In the genomic region with DNA sequence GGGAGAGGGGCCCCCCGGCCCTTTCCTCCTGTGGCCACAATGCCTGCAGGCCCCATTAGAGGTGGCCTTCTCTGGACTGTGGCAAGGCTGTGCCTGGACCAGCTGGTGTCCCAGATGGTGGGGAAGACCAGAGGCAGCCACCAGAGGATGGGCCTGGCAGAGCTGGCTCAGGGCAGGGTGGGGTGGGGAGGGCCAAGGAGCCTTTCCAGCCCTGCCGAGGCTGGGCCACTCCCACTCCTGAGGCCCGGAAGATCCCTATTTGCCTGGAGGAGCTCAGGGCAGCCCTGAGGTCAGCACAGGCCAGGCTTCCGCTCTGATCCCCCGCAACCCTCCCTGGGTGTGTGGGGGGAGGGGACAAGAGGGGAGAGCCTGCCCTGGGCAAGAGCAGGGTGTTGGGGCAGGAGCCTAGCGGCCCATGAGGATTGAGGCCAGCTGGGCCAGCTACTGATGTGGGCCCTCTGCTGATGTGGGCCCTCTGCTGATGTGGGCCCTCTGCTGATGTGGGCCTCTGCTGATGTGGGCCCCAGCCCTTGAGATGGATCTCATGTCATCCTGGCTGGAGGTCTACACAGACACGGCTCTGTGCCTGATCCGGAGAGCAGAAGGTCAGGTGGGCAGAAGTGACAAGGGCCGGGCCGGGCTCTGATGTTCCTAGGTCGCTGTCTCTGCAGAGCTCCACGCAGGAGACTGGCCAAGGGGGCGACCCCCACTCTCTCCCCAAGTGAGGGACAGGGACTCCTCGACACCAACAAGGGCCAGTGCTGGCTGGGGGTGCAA, we compare ENCODE assay signal across 1 cellular context.
TF ChIP-seq lines count a peak whose summit lies in the region.

No MANE protein-coding gene starts in this region.

TF ChIP-seq in K562, 482 proteins besides CTCF, POLR2A, EP300 and RAD21 (continued from another document and continues in another):
- TF ChIP-seq, protein P1, sequence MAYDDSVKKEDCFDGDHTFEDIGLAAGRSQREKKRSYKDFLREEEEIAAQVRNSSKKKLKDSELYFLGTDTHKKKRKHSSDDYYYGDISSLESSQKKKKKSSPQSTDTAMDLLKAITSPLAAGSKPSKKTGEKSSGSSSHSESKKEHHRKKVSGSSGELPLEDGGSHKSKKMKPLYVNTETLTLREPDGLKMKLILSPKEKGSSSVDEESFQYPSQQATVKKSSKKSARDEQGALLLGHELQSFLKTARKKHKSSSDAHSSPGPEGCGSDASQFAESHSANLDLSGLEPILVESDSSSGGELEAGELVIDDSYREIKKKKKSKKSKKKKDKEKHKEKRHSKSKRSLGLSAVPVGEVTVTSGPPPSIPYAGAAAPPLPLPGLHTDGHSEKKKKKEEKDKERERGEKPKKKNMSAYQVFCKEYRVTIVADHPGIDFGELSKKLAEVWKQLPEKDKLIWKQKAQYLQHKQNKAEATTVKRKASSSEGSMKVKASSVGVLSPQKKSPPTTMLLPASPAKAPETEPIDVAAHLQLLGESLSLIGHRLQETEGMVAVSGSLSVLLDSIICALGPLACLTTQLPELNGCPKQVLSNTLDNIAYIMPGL (CRISPR knock-in tag; IDR thresholded peaks at IDR 0.05), result no peak
- TF ChIP-seq, protein P2, sequence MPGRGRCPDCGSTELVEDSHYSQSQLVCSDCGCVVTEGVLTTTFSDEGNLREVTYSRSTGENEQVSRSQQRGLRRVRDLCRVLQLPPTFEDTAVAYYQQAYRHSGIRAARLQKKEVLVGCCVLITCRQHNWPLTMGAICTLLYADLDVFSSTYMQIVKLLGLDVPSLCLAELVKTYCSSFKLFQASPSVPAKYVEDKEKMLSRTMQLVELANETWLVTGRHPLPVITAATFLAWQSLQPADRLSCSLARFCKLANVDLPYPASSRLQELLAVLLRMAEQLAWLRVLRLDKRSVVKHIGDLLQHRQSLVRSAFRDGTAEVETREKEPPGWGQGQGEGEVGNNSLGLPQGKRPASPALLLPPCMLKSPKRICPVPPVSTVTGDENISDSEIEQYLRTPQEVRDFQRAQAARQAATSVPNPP (IDR thresholded peaks at IDR 0.05; ENCODE audit: borderline replicate concordance, insufficient read depth, insufficient read length), result no peak
- no peak for TF ChIP-seq SMC3 (conservative IDR thresholded peaks at IDR 0.05; ENCODE audit: insufficient read depth, low read depth, low read length)
- TF ChIP-seq, protein P3, sequence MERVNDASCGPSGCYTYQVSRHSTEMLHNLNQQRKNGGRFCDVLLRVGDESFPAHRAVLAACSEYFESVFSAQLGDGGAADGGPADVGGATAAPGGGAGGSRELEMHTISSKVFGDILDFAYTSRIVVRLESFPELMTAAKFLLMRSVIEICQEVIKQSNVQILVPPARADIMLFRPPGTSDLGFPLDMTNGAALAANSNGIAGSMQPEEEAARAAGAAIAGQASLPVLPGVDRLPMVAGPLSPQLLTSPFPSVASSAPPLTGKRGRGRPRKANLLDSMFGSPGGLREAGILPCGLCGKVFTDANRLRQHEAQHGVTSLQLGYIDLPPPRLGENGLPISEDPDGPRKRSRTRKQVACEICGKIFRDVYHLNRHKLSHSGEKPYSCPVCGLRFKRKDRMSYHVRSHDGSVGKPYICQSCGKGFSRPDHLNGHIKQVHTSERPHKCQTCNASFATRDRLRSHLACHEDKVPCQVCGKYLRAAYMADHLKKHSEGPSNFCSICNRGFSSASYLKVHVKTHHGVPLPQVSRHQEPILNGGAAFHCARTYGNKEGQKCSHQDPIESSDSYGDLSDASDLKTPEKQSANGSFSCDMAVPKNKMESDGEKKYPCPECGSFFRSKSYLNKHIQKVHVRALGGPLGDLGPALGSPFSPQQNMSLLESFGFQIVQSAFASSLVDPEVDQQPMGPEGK (CRISPR knock-in tag; IDR thresholded peaks at IDR 0.05; ENCODE audit: borderline replicate concordance), result no peak
- TF ChIP-seq ZFX (CRISPR knock-in tag; IDR thresholded peaks at IDR 0.05), result peak; percentile 85
- no peak for TF ChIP-seq ELF4 (CRISPR knock-in tag; IDR thresholded peaks at IDR 0.05)
- TF ChIP-seq, protein P4, sequence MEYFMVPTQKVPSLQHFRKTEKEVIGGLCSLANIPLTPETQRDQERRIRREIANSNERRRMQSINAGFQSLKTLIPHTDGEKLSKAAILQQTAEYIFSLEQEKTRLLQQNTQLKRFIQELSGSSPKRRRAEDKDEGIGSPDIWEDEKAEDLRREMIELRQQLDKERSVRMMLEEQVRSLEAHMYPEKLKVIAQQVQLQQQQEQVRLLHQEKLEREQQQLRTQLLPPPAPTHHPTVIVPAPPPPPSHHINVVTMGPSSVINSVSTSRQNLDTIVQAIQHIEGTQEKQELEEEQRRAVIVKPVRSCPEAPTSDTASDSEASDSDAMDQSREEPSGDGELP (CRISPR knock-in tag; IDR thresholded peaks at IDR 0.05; ENCODE audit: borderline replicate concordance), result peak; percentile 75; the same call in 1 of the 2 replicates
- no peak for TF ChIP-seq TCFL5 (CRISPR knock-in tag; conservative IDR thresholded peaks at IDR 0.05)
- no peak for TF ChIP-seq TAL1 (IDR thresholded peaks at IDR 0.05)
- TF ChIP-seq FOXM1 (IDR thresholded peaks at IDR 0.05; ENCODE audit: low read depth), result no peak
- no peak for TF ChIP-seq FOXM1 (CRISPR knock-in tag; IDR thresholded peaks at IDR 0.05; ENCODE audit: low read depth)
- no peak for TF ChIP-seq ZKSCAN3 (CRISPR knock-in tag; IDR thresholded peaks at IDR 0.05)
- no peak for TF ChIP-seq FOSL1 (tag; conservative IDR thresholded peaks at IDR 0.05)
- no peak for TF ChIP-seq ZNF551 (CRISPR knock-in tag; IDR thresholded peaks at IDR 0.05)
- TF ChIP-seq ZNF695 (CRISPR knock-in tag; IDR thresholded peaks at IDR 0.05), result no peak
- peak; percentile 18 for TF ChIP-seq RBM22 (IDR thresholded peaks at IDR 0.05; ENCODE audit: low read depth, low read length, poor library complexity, severe bottlenecking)
- TF ChIP-seq CCNT2 (IDR thresholded peaks at IDR 0.05; ENCODE audit: borderline replicate concordance, extremely low read depth, insufficient read length, low read depth, low read length), result no peak
- no peak for TF ChIP-seq ZNF212 (CRISPR knock-in tag; IDR thresholded peaks at IDR 0.05)
- TF ChIP-seq RFX7 (CRISPR knock-in tag; IDR thresholded peaks at IDR 0.05), result no peak
- TF ChIP-seq, protein P5, sequence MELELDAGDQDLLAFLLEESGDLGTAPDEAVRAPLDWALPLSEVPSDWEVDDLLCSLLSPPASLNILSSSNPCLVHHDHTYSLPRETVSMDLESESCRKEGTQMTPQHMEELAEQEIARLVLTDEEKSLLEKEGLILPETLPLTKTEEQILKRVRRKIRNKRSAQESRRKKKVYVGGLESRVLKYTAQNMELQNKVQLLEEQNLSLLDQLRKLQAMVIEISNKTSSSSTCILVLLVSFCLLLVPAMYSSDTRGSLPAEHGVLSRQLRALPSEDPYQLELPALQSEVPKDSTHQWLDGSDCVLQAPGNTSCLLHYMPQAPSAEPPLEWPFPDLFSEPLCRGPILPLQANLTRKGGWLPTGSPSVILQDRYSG (tag; conservative IDR thresholded peaks at IDR 0.05; ENCODE audit: low read depth), result no peak
- TF ChIP-seq PHB (CRISPR knock-in tag; IDR thresholded peaks at IDR 0.05), result no peak
- no peak for TF ChIP-seq NFATC3 (IDR thresholded peaks at IDR 0.05)
- TF ChIP-seq, protein P6, sequence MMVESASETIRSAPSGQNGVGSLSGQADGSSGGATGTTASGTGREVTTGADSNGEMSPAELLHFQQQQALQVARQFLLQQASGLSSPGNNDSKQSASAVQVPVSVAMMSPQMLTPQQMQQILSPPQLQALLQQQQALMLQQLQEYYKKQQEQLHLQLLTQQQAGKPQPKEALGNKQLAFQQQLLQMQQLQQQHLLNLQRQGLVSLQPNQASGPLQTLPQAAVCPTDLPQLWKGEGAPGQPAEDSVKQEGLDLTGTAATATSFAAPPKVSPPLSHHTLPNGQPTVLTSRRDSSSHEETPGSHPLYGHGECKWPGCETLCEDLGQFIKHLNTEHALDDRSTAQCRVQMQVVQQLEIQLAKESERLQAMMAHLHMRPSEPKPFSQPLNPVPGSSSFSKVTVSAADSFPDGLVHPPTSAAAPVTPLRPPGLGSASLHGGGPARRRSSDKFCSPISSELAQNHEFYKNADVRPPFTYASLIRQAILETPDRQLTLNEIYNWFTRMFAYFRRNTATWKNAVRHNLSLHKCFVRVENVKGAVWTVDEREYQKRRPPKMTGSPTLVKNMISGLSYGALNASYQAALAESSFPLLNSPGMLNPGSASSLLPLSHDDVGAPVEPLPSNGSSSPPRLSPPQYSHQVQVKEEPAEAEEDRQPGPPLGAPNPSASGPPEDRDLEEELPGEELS (CRISPR knock-in tag; IDR thresholded peaks at IDR 0.05; ENCODE audit: borderline replicate concordance), result no peak
- no peak for TF ChIP-seq ZNF239 (CRISPR knock-in tag; IDR thresholded peaks at IDR 0.05)
- TF ChIP-seq, protein P7, sequence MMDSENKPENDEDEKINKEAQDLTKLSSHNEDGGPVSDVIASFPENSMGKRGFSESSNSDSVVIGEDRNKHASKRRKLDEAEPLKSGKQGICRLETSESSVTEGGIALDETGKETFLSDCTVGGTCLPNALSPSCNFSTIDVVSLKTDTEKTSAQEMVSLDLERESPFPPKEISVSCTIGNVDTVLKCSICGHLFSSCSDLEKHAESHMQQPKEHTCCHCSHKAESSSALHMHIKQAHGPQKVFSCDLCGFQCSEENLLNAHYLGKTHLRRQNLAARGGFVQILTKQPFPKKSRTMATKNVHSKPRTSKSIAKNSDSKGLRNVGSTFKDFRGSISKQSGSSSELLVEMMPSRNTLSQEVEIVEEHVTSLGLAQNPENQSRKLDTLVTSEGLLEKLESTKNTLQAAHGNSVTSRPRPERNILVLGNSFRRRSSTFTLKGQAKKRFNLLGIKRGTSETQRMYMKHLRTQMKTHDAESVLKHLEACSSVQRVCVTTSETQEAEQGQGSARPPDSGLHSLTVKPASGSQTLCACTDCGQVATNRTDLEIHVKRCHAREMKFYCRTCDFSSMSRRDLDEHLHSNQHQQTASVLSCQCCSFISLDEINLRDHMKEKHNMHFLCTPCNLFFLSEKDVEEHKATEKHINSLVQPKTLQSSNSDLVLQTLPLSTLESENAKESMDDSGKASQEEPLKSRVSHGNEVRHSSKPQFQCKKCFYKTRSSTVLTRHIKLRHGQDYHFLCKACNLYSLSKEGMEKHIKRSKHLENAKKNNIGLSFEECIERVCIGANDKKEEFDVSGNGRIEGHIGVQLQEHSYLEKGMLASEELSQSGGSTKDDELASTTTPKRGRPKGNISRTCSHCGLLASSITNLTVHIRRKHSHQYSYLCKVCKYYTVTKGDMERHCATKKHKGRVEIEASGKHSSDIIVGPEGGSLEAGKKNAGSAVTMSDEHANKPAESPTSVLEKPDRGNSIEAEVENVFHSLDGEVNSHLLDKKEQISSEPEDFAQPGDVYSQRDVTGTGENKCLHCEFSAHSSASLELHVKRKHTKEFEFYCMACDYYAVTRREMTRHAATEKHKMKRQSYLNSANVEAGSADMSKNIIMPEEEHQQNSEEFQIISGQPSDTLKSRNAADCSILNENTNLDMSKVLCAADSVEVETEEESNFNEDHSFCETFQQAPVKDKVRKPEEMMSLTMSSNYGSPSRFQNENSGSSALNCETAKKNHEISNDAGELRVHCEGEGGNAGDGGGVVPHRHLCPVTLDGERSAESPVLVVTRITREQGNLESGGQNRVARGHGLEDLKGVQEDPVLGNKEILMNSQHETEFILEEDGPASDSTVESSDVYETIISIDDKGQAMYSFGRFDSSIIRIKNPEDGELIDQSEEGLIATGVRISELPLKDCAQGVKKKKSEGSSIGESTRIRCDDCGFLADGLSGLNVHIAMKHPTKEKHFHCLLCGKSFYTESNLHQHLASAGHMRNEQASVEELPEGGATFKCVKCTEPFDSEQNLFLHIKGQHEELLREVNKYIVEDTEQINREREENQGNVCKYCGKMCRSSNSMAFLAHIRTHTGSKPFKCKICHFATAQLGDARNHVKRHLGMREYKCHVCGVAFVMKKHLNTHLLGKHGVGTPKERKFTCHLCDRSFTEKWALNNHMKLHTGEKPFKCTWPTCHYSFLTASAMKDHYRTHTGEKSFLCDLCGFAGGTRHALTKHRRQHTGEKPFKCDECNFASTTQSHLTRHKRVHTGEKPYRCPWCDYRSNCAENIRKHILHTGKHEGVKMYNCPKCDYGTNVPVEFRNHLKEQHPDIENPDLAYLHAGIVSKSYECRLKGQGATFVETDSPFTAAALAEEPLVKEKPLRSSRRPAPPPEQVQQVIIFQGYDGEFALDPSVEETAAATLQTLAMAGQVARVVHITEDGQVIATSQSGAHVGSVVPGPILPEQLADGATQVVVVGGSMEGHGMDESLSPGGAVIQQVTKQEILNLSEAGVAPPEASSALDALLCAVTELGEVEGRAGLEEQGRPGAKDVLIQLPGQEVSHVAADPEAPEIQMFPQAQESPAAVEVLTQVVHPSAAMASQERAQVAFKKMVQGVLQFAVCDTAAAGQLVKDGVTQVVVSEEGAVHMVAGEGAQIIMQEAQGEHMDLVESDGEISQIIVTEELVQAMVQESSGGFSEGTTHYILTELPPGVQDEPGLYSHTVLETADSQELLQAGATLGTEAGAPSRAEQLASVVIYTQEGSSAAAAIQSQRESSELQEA (IDR thresholded peaks at IDR 0.05; ENCODE audit: low read depth), result no peak
- TF ChIP-seq, protein P8, sequence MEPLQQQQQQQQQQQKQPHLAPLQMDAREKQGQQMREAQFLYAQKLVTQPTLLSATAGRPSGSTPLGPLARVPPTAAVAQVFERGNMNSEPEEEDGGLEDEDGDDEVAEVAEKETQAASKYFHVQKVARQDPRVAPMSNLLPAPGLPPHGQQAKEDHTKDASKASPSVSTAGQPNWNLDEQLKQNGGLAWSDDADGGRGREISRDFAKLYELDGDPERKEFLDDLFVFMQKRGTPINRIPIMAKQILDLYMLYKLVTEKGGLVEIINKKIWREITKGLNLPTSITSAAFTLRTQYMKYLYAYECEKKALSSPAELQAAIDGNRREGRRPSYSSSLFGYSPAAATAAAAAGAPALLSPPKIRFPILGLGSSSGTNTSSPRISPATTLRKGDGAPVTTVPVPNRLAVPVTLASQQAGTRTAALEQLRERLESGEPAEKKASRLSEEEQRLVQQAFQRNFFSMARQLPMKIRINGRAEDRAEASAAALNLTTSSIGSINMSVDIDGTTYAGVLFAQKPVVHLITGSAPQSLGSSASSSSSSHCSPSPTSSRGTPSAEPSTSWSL (CRISPR knock-in tag; IDR thresholded peaks at IDR 0.05; ENCODE audit: borderline replicate concordance), result no peak
- TF ChIP-seq SLC30A9 (CRISPR knock-in tag; IDR thresholded peaks at IDR 0.05), result no peak
- TF ChIP-seq TCF7L2 (IDR thresholded peaks at IDR 0.05; ENCODE audit: low read depth, low read length), result no peak
- TF ChIP-seq, protein P9, sequence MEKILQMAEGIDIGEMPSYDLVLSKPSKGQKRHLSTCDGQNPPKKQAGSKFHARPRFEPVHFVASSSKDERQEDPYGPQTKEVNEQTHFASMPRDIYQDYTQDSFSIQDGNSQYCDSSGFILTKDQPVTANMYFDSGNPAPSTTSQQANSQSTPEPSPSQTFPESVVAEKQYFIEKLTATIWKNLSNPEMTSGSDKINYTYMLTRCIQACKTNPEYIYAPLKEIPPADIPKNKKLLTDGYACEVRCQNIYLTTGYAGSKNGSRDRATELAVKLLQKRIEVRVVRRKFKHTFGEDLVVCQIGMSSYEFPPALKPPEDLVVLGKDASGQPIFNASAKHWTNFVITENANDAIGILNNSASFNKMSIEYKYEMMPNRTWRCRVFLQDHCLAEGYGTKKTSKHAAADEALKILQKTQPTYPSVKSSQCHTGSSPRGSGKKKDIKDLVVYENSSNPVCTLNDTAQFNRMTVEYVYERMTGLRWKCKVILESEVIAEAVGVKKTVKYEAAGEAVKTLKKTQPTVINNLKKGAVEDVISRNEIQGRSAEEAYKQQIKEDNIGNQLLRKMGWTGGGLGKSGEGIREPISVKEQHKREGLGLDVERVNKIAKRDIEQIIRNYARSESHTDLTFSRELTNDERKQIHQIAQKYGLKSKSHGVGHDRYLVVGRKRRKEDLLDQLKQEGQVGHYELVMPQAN (IDR thresholded peaks at IDR 0.05; ENCODE audit: borderline replicate concordance), result no peak
- peak; percentile 51 for TF ChIP-seq NEUROD1 (IDR thresholded peaks at IDR 0.05; ENCODE audit: borderline replicate concordance, low read depth, low read length, partially characterized antibody)
- no peak for TF ChIP-seq XRCC5 (IDR thresholded peaks at IDR 0.05; ENCODE audit: low read depth, low read length)
- peak; percentile 39; the same call in 1 of the 2 replicates for TF ChIP-seq PHF8 (IDR thresholded peaks at IDR 0.05; ENCODE audit: borderline replicate concordance, low read length)
- TF ChIP-seq ARHGAP35 (IDR thresholded peaks at IDR 0.05; ENCODE audit: partially characterized antibody), result no peak
- TF ChIP-seq STAG1 (CRISPR knock-in tag; IDR thresholded peaks at IDR 0.05; ENCODE audit: borderline replicate concordance), result no peak
